Comparison of ENCODE assay signal across 1 cellular context in the genomic region with DNA sequence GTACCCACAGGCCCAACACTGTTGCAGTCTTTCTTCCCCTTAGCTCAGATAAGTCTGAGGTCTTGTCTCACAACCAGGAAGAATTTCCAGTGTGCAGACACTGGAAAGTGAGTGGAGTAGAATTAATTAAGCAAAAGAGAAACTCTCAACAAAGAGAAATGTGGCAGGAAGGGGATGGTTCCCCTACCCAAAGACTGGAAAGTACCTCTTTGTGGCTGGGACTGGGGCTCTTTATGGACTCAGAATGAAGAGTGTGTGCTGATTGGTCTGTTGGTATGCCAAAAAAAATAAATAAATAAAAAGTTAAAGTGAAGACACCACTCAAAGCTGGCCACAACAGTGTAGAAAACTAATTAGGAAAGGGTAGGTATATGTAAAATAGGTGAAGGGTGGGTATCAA.
TF ChIP-seq lines count a peak whose summit lies in the region.

No MANE protein-coding gene starts in this region.

TF ChIP-seq in GM12878, 131 proteins besides CTCF, POLR2A, EP300 and RAD21:
- TF ChIP-seq, protein P1, sequence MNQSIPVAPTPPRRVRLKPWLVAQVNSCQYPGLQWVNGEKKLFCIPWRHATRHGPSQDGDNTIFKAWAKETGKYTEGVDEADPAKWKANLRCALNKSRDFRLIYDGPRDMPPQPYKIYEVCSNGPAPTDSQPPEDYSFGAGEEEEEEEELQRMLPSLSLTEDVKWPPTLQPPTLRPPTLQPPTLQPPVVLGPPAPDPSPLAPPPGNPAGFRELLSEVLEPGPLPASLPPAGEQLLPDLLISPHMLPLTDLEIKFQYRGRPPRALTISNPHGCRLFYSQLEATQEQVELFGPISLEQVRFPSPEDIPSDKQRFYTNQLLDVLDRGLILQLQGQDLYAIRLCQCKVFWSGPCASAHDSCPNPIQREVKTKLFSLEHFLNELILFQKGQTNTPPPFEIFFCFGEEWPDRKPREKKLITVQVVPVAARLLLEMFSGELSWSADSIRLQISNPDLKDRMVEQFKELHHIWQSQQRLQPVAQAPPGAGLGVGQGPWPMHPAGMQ (IDR thresholded peaks at IDR 0.05; ENCODE audit: borderline replicate concordance): no peak
- TF ChIP-seq, protein P2, sequence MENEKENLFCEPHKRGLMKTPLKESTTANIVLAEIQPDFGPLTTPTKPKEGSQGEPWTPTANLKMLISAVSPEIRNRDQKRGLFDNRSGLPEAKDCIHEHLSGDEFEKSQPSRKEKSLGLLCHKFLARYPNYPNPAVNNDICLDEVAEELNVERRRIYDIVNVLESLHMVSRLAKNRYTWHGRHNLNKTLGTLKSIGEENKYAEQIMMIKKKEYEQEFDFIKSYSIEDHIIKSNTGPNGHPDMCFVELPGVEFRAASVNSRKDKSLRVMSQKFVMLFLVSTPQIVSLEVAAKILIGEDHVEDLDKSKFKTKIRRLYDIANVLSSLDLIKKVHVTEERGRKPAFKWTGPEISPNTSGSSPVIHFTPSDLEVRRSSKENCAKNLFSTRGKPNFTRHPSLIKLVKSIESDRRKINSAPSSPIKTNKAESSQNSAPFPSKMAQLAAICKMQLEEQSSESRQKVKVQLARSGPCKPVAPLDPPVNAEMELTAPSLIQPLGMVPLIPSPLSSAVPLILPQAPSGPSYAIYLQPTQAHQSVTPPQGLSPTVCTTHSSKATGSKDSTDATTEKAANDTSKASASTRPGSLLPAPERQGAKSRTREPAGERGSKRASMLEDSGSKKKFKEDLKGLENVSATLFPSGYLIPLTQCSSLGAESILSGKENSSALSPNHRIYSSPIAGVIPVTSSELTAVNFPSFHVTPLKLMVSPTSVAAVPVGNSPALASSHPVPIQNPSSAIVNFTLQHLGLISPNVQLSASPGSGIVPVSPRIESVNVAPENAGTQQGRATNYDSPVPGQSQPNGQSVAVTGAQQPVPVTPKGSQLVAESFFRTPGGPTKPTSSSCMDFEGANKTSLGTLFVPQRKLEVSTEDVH (IDR thresholded peaks at IDR 0.05; ENCODE audit: low read depth, partially characterized antibody): no peak
- no peak for TF ChIP-seq SMARCA5 (IDR thresholded peaks at IDR 0.05)
- TF ChIP-seq NR2F1 (conservative IDR thresholded peaks at IDR 0.05): no peak
- no peak for TF ChIP-seq CREM (IDR thresholded peaks at IDR 0.05; ENCODE audit: low read depth)
- no peak for TF ChIP-seq NFXL1 (IDR thresholded peaks at IDR 0.05; ENCODE audit: borderline replicate concordance)
- no peak for TF ChIP-seq KAT2A (conservative IDR thresholded peaks at IDR 0.05; ENCODE audit: control insufficient read depth, low read depth, low read length)
- no peak for TF ChIP-seq FOXK2 (IDR thresholded peaks at IDR 0.05)
- TF ChIP-seq PAX8 (IDR thresholded peaks at IDR 0.05): no peak
